1 cellular context compared by ENCODE assay signal in genomic region chr16:85372627-85373372, GRCh38.
TF ChIP-seq lines count a peak whose summit lies in the region.

No MANE protein-coding gene starts in this region.

TF ChIP-seq in GM23338, 12 proteins besides CTCF, POLR2A, EP300 and RAD21 (continued from another document):
- no peak for TF ChIP-seq ZNF462 (CRISPR knock-in tag; IDR thresholded peaks at IDR 0.05)
